In the genomic region with DNA sequence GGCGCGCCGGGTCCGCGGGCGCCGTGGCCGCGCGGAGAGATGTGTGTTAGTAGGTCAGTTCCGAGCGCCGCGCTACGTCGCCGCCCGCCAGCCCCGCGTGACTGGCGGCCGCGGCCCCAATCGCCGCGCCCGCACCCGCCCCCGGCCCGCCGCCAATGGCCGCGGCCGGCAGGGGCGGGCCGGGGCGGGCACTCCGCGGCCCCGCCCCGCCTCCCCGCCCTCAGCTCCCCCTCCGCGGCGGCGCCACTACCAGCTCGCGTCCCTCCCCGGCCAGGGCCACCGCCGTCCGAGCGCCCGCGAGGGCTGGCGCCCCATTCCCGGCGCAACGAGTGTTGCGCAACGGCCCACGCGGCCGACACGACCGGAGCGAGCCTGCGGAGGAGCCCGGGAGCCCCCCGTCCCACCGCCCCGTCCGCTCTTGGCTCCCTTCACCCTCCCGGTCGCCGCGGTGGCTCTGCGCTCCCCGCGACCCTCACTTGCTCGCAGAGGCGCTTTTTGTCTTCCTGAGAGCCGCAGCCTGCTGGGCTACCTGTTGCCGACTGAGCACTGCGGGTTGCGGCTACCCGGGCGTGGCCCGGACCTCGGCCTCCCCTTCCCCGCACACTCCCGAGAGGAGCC, we compare ENCODE assay signal across 1 cellular context.
TF ChIP-seq lines count a peak whose summit lies in the region.

A gene with protein sequence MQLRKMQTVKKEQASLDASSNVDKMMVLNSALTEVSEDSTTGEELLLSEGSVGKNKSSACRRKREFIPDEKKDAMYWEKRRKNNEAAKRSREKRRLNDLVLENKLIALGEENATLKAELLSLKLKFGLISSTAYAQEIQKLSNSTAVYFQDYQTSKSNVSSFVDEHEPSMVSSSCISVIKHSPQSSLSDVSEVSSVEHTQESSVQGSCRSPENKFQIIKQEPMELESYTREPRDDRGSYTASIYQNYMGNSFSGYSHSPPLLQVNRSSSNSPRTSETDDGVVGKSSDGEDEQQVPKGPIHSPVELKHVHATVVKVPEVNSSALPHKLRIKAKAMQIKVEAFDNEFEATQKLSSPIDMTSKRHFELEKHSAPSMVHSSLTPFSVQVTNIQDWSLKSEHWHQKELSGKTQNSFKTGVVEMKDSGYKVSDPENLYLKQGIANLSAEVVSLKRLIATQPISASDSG (minus strand): TSS at position 48 of the 618 bp plus-strand sequence. CDS start 13,098 bp downstream, outside the sequence.

TF ChIP-seq in PFSK-1, 5 proteins besides CTCF, POLR2A, EP300 and RAD21 (continued from another document):
- TF ChIP-seq SIN3A (IDR thresholded peaks at IDR 0.05; ENCODE audit: borderline replicate concordance, insufficient read depth, low read length), result no peak
